In the genomic region with DNA sequence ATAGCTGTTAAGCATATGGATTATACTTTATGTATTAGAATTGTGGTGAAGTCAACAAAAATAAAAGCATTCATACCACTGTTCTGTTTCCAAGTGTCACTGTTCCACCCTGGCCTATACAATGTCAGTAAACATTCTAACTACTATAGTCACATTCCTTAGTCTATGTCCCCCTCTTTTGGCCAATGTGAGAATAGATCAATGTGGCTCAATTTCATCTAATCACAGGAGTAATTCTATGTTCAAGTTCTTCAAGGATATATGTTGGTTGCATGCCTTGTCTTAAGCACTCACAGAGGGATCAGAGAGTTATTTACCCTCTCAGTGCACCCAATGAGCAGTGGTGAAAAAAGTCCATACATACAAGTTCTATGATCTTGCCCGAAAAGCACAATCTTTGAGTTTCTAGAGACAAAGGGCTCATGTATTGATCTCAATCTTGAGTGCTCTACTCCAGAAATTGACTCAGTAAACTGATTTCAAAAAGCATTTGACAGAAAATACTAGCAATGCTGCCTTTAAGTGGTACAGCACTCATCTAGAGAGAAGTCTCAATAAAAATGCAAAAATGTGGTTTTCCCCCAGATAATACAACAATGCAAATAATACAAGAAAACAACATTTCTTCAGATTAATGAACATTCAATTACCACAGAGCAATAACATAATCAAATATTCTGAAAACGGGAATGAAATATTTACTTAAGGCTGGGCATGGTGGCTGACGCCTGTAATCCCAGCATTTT, we compare ENCODE assay signal across 9 cellular contexts. TPM values are rescaled to one million over a fixed set of nuclear protein-coding genes. Genes with fewer than 3 reads are reported as not detected.
DNase-seq lines count a peak whose midpoint lies in the region; ATAC-seq and TF ChIP-seq lines count a peak whose summit lies in the region.
"Had no signal": no experiment of that assay in that cellular context is flagged by ENCODE, and none has a peak within 500 bp of the region (broad histone marks: within the 10 kb centered on the region; RNA-seq: fewer than 3 reads in every experiment).

No MANE protein-coding gene starts in this region.

- no peak for DNase-seq in activated CD8-positive, alpha-beta memory T cell treated with anti-CD3 and anti-CD28 coated beads, Interleukin-2, amount 10 ng/mL, durations not matched to agents 7 days and 5 days
- DNase-seq in activated CD8-positive, alpha-beta memory T cell treated with anti-CD3 and anti-CD28 coated beads, Interleukin-2, amount 50 U/mL, for 48 hours, result no peak
- DNase-seq in LHCN-M2 (ENCODE audit: low read depth), result peak; percentile 39
- DNase-seq in activated B cell treated with CpG ODN at 0.5 μM for 24 hours, result no peak
- DNase-seq in iPS-NIHi11 (ENCODE audit: low spot score), result peak; percentile 48
- peak in 1 of 2 donors; percentile 27 for DNase-seq in tibial nerve (ENCODE audit: low spot score in 2 of 2)
- DNase-seq in ureter (ENCODE audit: low spot score), result no peak
- DNase-seq: left cardiac atrium had no signal

- H3K27me3 ChIP-seq in tibial nerve, result no peaks in the 10 kb centered on the region

- no peaks in the 10 kb centered on the region for H3K9me3 Mint-ChIP-seq in activated CD8-positive, alpha-beta memory T cell treated with anti-CD3 and anti-CD28 coated beads, Interleukin-2, amount 10 ng/mL, durations not matched to agents 7 days and 5 days (ENCODE audit: low read depth)
- H3K9me3 Mint-ChIP-seq in activated B cell treated with CpG ODN at 0.5 μM for 24 hours, result no peaks in the 10 kb centered on the region

- H3K4me3 Mint-ChIP-seq in activated CD8-positive, alpha-beta memory T cell treated with anti-CD3 and anti-CD28 coated beads, Interleukin-2, amount 10 ng/mL, durations not matched to agents 7 days and 5 days, result no peak overlapping the region
- H3K4me3 Mint-ChIP-seq in activated B cell treated with CpG ODN at 0.5 μM for 24 hours, result no peak overlapping the region

- H3K4me1 Mint-ChIP-seq in activated CD8-positive, alpha-beta memory T cell treated with anti-CD3 and anti-CD28 coated beads, Interleukin-2, amount 10 ng/mL, durations not matched to agents 7 days and 5 days, result peaks cover 4% of the 10 kb centered on the region
- peaks cover 19% of the 10 kb centered on the region for H3K4me1 Mint-ChIP-seq in activated B cell treated with CpG ODN at 0.5 μM for 24 hours

- WGBS in tibial nerve, 2 donors, result 70 to 92% methylated on average over 3 of the region's 3 CpGs

- peaks cover 0 to 26% (median 0%) of the 10 kb centered on the region in 4 donors for H3K4me1 ChIP-seq in tibial nerve

- H3K27ac Mint-ChIP-seq in activated CD8-positive, alpha-beta memory T cell treated with anti-CD3 and anti-CD28 coated beads, Interleukin-2, amount 10 ng/mL, durations not matched to agents 7 days and 5 days, result no peak overlapping the region
- no peak overlapping the region for H3K27ac Mint-ChIP-seq in activated B cell treated with CpG ODN at 0.5 μM for 24 hours

- CTCF ChIA-PET in activated CD8-positive, alpha-beta memory T cell treated with anti-CD3 and anti-CD28 coated beads, Interleukin-2, amount 10 ng/mL, durations not matched to agents 7 days and 5 days (lab: Charles Lee), result interaction anchor here (0.9 to 1.8 kb wide), 11 partner anchors 28 to 797 kb away, joined by 3 to 6 read pairs (median 4); a partner anchor contains a TSS
- CTCF ChIA-PET in activated B cell treated with CpG ODN at 0.5 μM for 24 hours (lab: Charles Lee), result interaction anchor here (0.6 to 1.8 kb wide), 4 partner anchors 8 to 522 kb away, joined by 3 to 8 read pairs (median 5); no protein-coding TSS in a partner anchor

- POLR2A ChIA-PET in activated B cell treated with CpG ODN at 0.5 μM for 24 hours (lab: Charles Lee), result no interaction called here

- no peaks in the 10 kb centered on the region for H3K27me3 Mint-ChIP-seq in activated CD8-positive, alpha-beta memory T cell treated with anti-CD3 and anti-CD28 coated beads, Interleukin-2, amount 10 ng/mL, durations not matched to agents 7 days and 5 days
- H3K27me3 Mint-ChIP-seq in activated B cell treated with CpG ODN at 0.5 μM for 24 hours, result no peaks in the 10 kb centered on the region

- H3K36me3 ChIP-seq in tibial nerve, result peaks cover 0 to 3% (median 0%) of the 10 kb centered on the region in 3 donors

- TF ChIP-seq CTCF in activated B cell treated with CpG ODN at 0.5 μM for 24 hours (IDR thresholded peaks at IDR 0.05) (peak; percentile 31), tibial nerve (IDR thresholded peaks at IDR 0.05) (peak in 4 of 5 experiments; percentile 23 to 54 (median 30))

- ATAC-seq in activated CD8-positive, alpha-beta memory T cell treated with anti-CD3 and anti-CD28 coated beads, Interleukin-2, amount 10 ng/mL, durations not matched to agents 7 days and 5 days, result peak; percentile 76
- ATAC-seq in GM21786 (IDR thresholded peaks at IDR 0.05; ENCODE audit: unreplicated experiment) (peak; percentile 68), activated B cell treated with CpG ODN at 0.5 μM for 24 hours (ENCODE audit: low read depth) (peak; percentile 73)

- H3K36me3 Mint-ChIP-seq in activated CD8-positive, alpha-beta memory T cell treated with anti-CD3 and anti-CD28 coated beads, Interleukin-2, amount 10 ng/mL, durations not matched to agents 7 days and 5 days, result no peaks in the 10 kb centered on the region
- peaks cover 25% of the 10 kb centered on the region for H3K36me3 Mint-ChIP-seq in activated B cell treated with CpG ODN at 0.5 μM for 24 hours (ENCODE audit: low read depth)

- TF ChIP-seq POLR2A in tibial nerve (IDR thresholded peaks at IDR 0.05), result no peak

- intact Hi-C loops in activated B cell treated with CpG ODN at 0.5 μM for 24 hours (cut with micrococcal nuclease), result loop anchor here (1.0 to 10.0 kb wide), 6 partner anchors 149 to 1349 kb away; no protein-coding TSS in a partner anchor

- TF ChIP-seq EP300 in tibial nerve (IDR thresholded peaks at IDR 0.05), result no peak

- H3K27ac ChIP-seq in tibial nerve, result peak overlapping the region in 1 of 4 donors; percentile 18

- no peak overlapping the region for H3K4me3 ChIP-seq in tibial nerve

- H3K9me3 ChIP-seq in tibial nerve, result no peaks in the 10 kb centered on the region

RNA-seq across cellular contexts. Expression of a gene that starts 16.5 kb away (rescaled TPM):
- not detected for total RNA-seq in activated CD8-positive, alpha-beta memory T cell treated with anti-CD3 and anti-CD28 coated beads, Interleukin-2, amount 10 ng/mL, durations not matched to agents 7 days and 5 days
- total RNA-seq in LHCN-M2 (2014; rRNA removed) (not detected in 2 replicates), activated B cell treated with CpG ODN at 0.5 μM for 24 hours (not detected in 2 replicates), tibial nerve (not detected), ureter (not detected)
- not detected for polyA plus RNA-seq in LHCN-M2 (2012)
- total RNA-seq: left cardiac atrium had no signal

Comparison
In these comparisons a context has a peak if more than half of its experiments do, and no peak if none do; other contexts are left out.
1. DNase-seq: peak in LHCN-M2 (single experiment) and iPS-NIHi11 (single experiment); none in activated CD8-positive, alpha-beta memory T cell treated with anti-CD3 and anti-CD28 coated beads, Interleukin-2, amount 10 ng/mL, durations not matched to agents 7 days and 5 days (single experiment), activated CD8-positive, alpha-beta memory T cell treated with anti-CD3 and anti-CD28 coated beads, Interleukin-2, amount 50 U/mL, for 48 hours (single experiment), activated B cell treated with CpG ODN at 0.5 μM for 24 hours (single experiment) and ureter (single experiment).
2. Peak in every context shown above with its lines, with median percentiles within 50 percentile points of each other: ATAC-seq.